17 cellular contexts compared by ENCODE assay signal in the genomic region with DNA sequence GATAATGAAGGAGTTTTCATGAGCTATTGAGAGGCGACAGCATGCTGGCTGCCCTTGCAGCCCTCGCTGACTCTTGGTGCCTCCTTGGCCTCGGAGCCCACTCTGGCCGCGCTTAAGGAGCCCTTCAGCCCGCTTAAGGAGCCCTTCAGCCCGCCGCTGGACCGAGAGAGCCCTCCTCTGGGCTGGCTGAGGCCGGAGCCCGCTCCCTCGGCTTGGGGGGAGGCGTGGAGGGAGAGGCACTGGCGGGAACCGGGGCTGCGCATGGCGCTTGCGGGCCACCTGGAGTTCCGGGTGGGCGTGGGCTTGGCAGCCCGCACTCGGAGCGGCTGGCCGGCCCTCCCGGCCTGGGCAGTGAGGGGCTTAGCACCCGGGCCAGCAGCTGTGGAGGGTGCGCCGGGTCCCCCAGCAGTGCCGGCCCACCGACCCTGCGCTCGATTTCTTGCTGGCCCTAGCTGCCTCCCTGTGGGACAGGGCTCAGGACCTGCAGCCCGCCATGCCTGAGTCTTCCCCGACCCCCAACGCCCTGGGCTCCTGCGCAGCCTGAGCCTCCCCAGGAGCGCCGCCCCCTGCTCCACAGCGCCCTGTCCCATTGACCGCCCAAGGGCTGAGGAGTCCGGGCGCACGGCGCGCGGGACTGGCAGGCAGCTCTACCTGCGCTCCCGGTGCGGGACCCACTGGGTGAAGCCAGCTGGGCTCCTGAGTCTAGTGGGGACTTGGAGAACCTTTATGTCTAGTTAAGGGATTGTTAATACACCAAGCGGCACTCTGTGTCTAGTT.
"Had no signal": no experiment of that assay in that cellular context is flagged by ENCODE, and none has a peak within 500 bp of the region (broad histone marks: within the 10 kb centered on the region; RNA-seq: fewer than 3 reads in every experiment).

No MANE protein-coding gene starts in this region.

- H3K27ac ChIP-seq: neutrophil, sigmoid colon, stomach, tibial nerve had no signal

- H3K4me3 ChIP-seq: sigmoid colon, tibial nerve had no signal

- ATAC-seq: left colon, T-helper 17 cell had no signal

- H3K9me3 ChIP-seq: neutrophil, sigmoid colon, stomach had no signal

- H3K36me3 Mint-ChIP-seq: activated naive CD4-positive, alpha-beta T cell treated with anti-CD3 and anti-CD28 coated beads, Interleukin-2, amount 10 ng/mL, durations not matched to agents 7 days and 5 days; immature natural killer cell had no signal

- H3K27me3 ChIP-seq: tibial nerve had no signal

- DNase-seq: activated B cell treated with CpG ODN at 0.5 μM for 24 hours; activated CD4-positive, alpha-beta T cell treated with anti-CD3 and anti-CD28 coated beads, Interleukin-2, amount 10 ng/mL, durations not matched to agents 7 days and 5 days; activated naive CD4-positive, alpha-beta T cell treated with anti-CD3 and anti-CD28 coated beads, Interleukin-2, amount 10 ng/mL, durations not matched to agents 7 days and 5 days; activated T-cell treated with anti-CD3 and anti-CD28 coated beads for 4 hours; central memory CD4-positive, alpha-beta T cell; erythroblast; hypothalamus; immature natural killer cell; left colon; sigmoid colon; stimulated activated CD4-positive, alpha-beta T cell treated with anti-CD3 and anti-CD28 coated beads, Interleukin-2, amount 100 ng/mL, for 48 hours; stomach; T-helper 17 cell had no signal

- H3K4me1 Mint-ChIP-seq: activated B cell treated with CpG ODN at 0.5 μM for 24 hours; activated CD4-positive, alpha-beta T cell treated with anti-CD3 and anti-CD28 coated beads, Interleukin-2, amount 10 ng/mL, durations not matched to agents 7 days and 5 days; activated naive CD4-positive, alpha-beta T cell treated with anti-CD3 and anti-CD28 coated beads, Interleukin-2, amount 10 ng/mL, durations not matched to agents 7 days and 5 days; immature natural killer cell; T-helper 17 cell had no signal

- H3K9me3 Mint-ChIP-seq: activated CD4-positive, alpha-beta T cell treated with anti-CD3 and anti-CD28 coated beads, Interleukin-2, amount 10 ng/mL, durations not matched to agents 7 days and 5 days; activated naive CD4-positive, alpha-beta T cell treated with anti-CD3 and anti-CD28 coated beads, Interleukin-2, amount 10 ng/mL, durations not matched to agents 7 days and 5 days; activated T-helper 2 cell treated with anti-CD3 and anti-CD28 coated beads, Interferon-gamma antibody, Interleukin-2, Interleukin-4, amounts not matched to agents 10 μg/mL and 5 μg/mL and 100 μg/mL, durations not matched to agents 14 hours and 24 hours and 36 hours; dendritic cell treated with granulocyte-macrophage colony-stimulating factor and Interleukin-4, amounts not matched to agents 40 ng/mL and 50 ng/mL, for 4 days; immature natural killer cell had no signal

- H3K36me3 ChIP-seq: neutrophil, sigmoid colon, stomach, tibial nerve had no signal

- H3K27me3 Mint-ChIP-seq: activated B cell treated with CpG ODN at 0.5 μM for 24 hours had no signal

- H3K4me1 ChIP-seq: sigmoid colon, tibial nerve had no signal

- H3K27ac Mint-ChIP-seq: activated B cell treated with CpG ODN at 0.5 μM for 24 hours; activated CD4-positive, alpha-beta T cell treated with anti-CD3 and anti-CD28 coated beads, Interleukin-2, amount 10 ng/mL, durations not matched to agents 7 days and 5 days; activated naive CD4-positive, alpha-beta T cell treated with anti-CD3 and anti-CD28 coated beads, Interleukin-2, amount 10 ng/mL, durations not matched to agents 7 days and 5 days; activated T-helper 2 cell treated with anti-CD3 and anti-CD28 coated beads, Interferon-gamma antibody, Interleukin-2, Interleukin-4, amounts not matched to agents 10 μg/mL and 5 μg/mL and 100 μg/mL, durations not matched to agents 14 hours and 24 hours and 36 hours; dendritic cell treated with granulocyte-macrophage colony-stimulating factor and Interleukin-4, amounts not matched to agents 40 ng/mL and 50 ng/mL, for 4 days; immature natural killer cell; T-helper 17 cell had no signal

- H3K4me3 Mint-ChIP-seq: activated B cell treated with CpG ODN at 0.5 μM for 24 hours; activated CD4-positive, alpha-beta T cell treated with anti-CD3 and anti-CD28 coated beads, Interleukin-2, amount 10 ng/mL, durations not matched to agents 7 days and 5 days; activated naive CD4-positive, alpha-beta T cell treated with anti-CD3 and anti-CD28 coated beads, Interleukin-2, amount 10 ng/mL, durations not matched to agents 7 days and 5 days; dendritic cell treated with granulocyte-macrophage colony-stimulating factor and Interleukin-4, amounts not matched to agents 40 ng/mL and 50 ng/mL, for 4 days; immature natural killer cell; T-helper 17 cell had no signal
